In genomic region chr18:27778441-27778840, GRCh38 we compare ENCODE assay signal across 10 cellular contexts.
DNase-seq lines count a peak whose midpoint lies in the region; ATAC-seq, FAIRE-seq and TF ChIP-seq lines count a peak whose summit lies in the region.
"Had no signal": no experiment of that assay in that cellular context is flagged by ENCODE, and none has a peak within 500 bp of the region (broad histone marks: within the 10 kb centered on the region; RNA-seq: fewer than 3 reads in every experiment).

No MANE protein-coding gene starts in this region.

- peaks cover 6% of the 10 kb centered on the region for H3K9me3 Mint-ChIP-seq in natural killer cell treated with Interleukin-12 subunit alpha and Interleukin-12 subunit beta and Interleukin-15 and Interleukin-18, amount 100 ng/mL, for 72 hours

- no peak overlapping the region for H3K27ac ChIP-seq in foreskin keratinocyte

- peak; percentile 46 for ATAC-seq in foreskin keratinocyte
- no peak for ATAC-seq in natural killer cell treated with Interleukin-12 subunit alpha and Interleukin-12 subunit beta and Interleukin-15 and Interleukin-18, amount 100 ng/mL, for 72 hours
- no peak for ATAC-seq in GM18517 (IDR thresholded peaks at IDR 0.05; ENCODE audit: unreplicated experiment)

- no peaks in the 10 kb centered on the region for H3K4me1 Mint-ChIP-seq in natural killer cell treated with Interleukin-12 subunit alpha and Interleukin-12 subunit beta and Interleukin-15 and Interleukin-18, amount 100 ng/mL, for 72 hours (ENCODE audit: low read depth in 2 of 2)

- H3K4me1 ChIP-seq in foreskin keratinocyte: no peaks in the 10 kb centered on the region

- no peaks in the 10 kb centered on the region for H3K27me3 Mint-ChIP-seq in natural killer cell treated with Interleukin-12 subunit alpha and Interleukin-12 subunit beta and Interleukin-15 and Interleukin-18, amount 100 ng/mL, for 72 hours

- peak; percentile 76 for TF ChIP-seq CTCF in foreskin keratinocyte (conservative IDR thresholded peaks at IDR 0.05)

- no peaks in the 10 kb centered on the region for H3K36me3 Mint-ChIP-seq in natural killer cell treated with Interleukin-12 subunit alpha and Interleukin-12 subunit beta and Interleukin-15 and Interleukin-18, amount 100 ng/mL, for 72 hours

- H3K4me3 Mint-ChIP-seq in natural killer cell treated with Interleukin-12 subunit alpha and Interleukin-12 subunit beta and Interleukin-15 and Interleukin-18, amount 100 ng/mL, for 72 hours: no peak overlapping the region

- DNase-seq in DMS53 (lab: John Stamatoyannopoulos, UW): peak; percentile 40
- no peak for DNase-seq in DMS53 treated with DMSO at 0.1 percent for 48 hours (lab: John Stamatoyannopoulos, UW; ENCODE audit: unreplicated experiment)
- peak; percentile 12 for DNase-seq in RCC 7860 (ENCODE audit: low spot score)
- DNase-seq in foreskin keratinocyte: peak in 1 of 2 donors; percentile 20
- peak; percentile 10 for DNase-seq in smooth muscle cell of the brain vasculature (ENCODE audit: low read depth, low spot score)
- no peak for DNase-seq in natural killer cell treated with Interleukin-12 subunit alpha and Interleukin-12 subunit beta and Interleukin-15 and Interleukin-18, amount 100 ng/mL, for 72 hours (ENCODE audit: low spot score)
- no peak for DNase-seq in stimulated activated CD4-positive, alpha-beta T cell treated with anti-CD3 and anti-CD28 coated beads, Interleukin-12 subunit alpha, Interleukin-12 subunit beta, amount 100 ng/mL, for 4 hours
- DNase-seq: activated CD4-positive, alpha-beta T cell treated with anti-CD3 and anti-CD28 coated beads, Interleukin-2, amount 50 U/mL, for 48 hours; effector memory CD4-positive, alpha-beta T cell had no signal

- no peaks in the 10 kb centered on the region for H3K27me3 ChIP-seq in foreskin keratinocyte

- no peak for FAIRE-seq in RCC 7860 (lab: Jason Lieb, UNC)

- H3K27ac Mint-ChIP-seq in natural killer cell treated with Interleukin-12 subunit alpha and Interleukin-12 subunit beta and Interleukin-15 and Interleukin-18, amount 100 ng/mL, for 72 hours: no peak overlapping the region

Comparison
In these comparisons a context has a peak if more than half of its experiments do, and no peak if none do; other contexts are left out.
1. DNase-seq: peak in DMS53 (single experiment), RCC 7860 (single experiment) and smooth muscle cell of the brain vasculature (single experiment); none in DMS53 treated with DMSO at 0.1 percent for 48 hours (single experiment), natural killer cell treated with Interleukin-12 subunit alpha and Interleukin-12 subunit beta and Interleukin-15 and Interleukin-18, amount 100 ng/mL, for 72 hours (single experiment) and stimulated activated CD4-positive, alpha-beta T cell treated with anti-CD3 and anti-CD28 coated beads, Interleukin-12 subunit alpha, Interleukin-12 subunit beta, amount 100 ng/mL, for 4 hours (single experiment).